ENCODE assay signal across 21 cellular contexts in genomic region chr13:109152311-109152820, GRCh38.
DNase-seq lines count a peak whose midpoint lies in the region; ATAC-seq and TF ChIP-seq lines count a peak whose summit lies in the region.
"Had no signal": no experiment of that assay in that cellular context is flagged by ENCODE, and none has a peak within 500 bp of the region (broad histone marks: within the 10 kb centered on the region; RNA-seq: fewer than 3 reads in every experiment).

No MANE protein-coding gene starts in this region.

- no peak overlapping the region for H3K4me2 ChIP-seq in neural progenitor cell
- H3K4me2 ChIP-seq: BLaER1 treated with 17β-estradiol and CSF1 and Interleukin-3, amounts not matched to agents 10 nM and 100 nM had no signal

- TF ChIP-seq CTCF in A673 (conservative IDR thresholded peaks at IDR 0.05; ENCODE audit: low read depth, low read length) (no peak), RWPE2 (IDR thresholded peaks at IDR 0.05; ENCODE audit: poor library complexity, severe bottlenecking) (no peak), fibroblast of villous mesenchyme (IDR thresholded peaks at IDR 0.05; ENCODE audit: insufficient read depth, low read depth, low read length) (no peak), neural progenitor cell (IDR thresholded peaks at IDR 0.05) (no peak), chondrocyte (IDR thresholded peaks at IDR 0.05) (no peak)

- no peaks in the 10 kb centered on the region for H3K27me3 ChIP-seq in A673 (replicated peaks; ENCODE audit: insufficient read depth, low read depth, low read length, poor library complexity)
- H3K27me3 ChIP-seq in RWPE2 (ENCODE audit: insufficient read depth, poor library complexity, severe bottlenecking): no peaks in the 10 kb centered on the region
- H3K27me3 ChIP-seq in neural progenitor cell: no peaks in the 10 kb centered on the region
- H3K27me3 ChIP-seq: BLaER1 treated with 17β-estradiol and CSF1 and Interleukin-3, amounts not matched to agents 10 nM and 100 nM had no signal

- peaks cover 7% of the 10 kb centered on the region for H3K9me3 Mint-ChIP-seq in neural progenitor cell
- H3K9me3 Mint-ChIP-seq in chondrocyte (ENCODE audit: low read depth): no peaks in the 10 kb centered on the region
- H3K9me3 Mint-ChIP-seq in effector memory CD8-positive, alpha-beta T cell: peaks cover 6 to 10% of the 10 kb centered on the region in 2 donors
- H3K9me3 Mint-ChIP-seq: CD4-positive, alpha-beta T cell had no signal

- ATAC-seq in RWPE2 (ENCODE audit: low read depth): no peak
- no peak for ATAC-seq in effector memory CD8-positive, alpha-beta T cell (replicated peaks)

- H3K27ac Mint-ChIP-seq in neural progenitor cell (peak overlapping the region; percentile 42), chondrocyte (ENCODE audit: unreplicated experiment) (no peak overlapping the region)
- H3K27ac Mint-ChIP-seq in effector memory CD8-positive, alpha-beta T cell: no peak overlapping the region
- H3K27ac Mint-ChIP-seq: CD4-positive, alpha-beta T cell had no signal

- H3K4me1 Mint-ChIP-seq in neural progenitor cell (peaks cover 66% of the 10 kb centered on the region), chondrocyte (ENCODE audit: low read depth) (peaks cover 67% of the 10 kb centered on the region)
- no peaks in the 10 kb centered on the region for H3K4me1 Mint-ChIP-seq in effector memory CD8-positive, alpha-beta T cell (ENCODE audit: low read depth in 2 of 2)

- peaks cover 3% of the 10 kb centered on the region for H3K36me3 Mint-ChIP-seq in neural progenitor cell
- no peaks in the 10 kb centered on the region for H3K36me3 Mint-ChIP-seq in chondrocyte (ENCODE audit: low read depth)
- no peaks in the 10 kb centered on the region for H3K36me3 Mint-ChIP-seq in effector memory CD8-positive, alpha-beta T cell (ENCODE audit: insufficient read depth)

- H4K20me1 ChIP-seq in neural progenitor cell (ENCODE audit: low read depth): no peaks in the 10 kb centered on the region
- H4K20me1 ChIP-seq: BLaER1 treated with 17β-estradiol and CSF1 and Interleukin-3, amounts not matched to agents 10 nM and 100 nM had no signal

- intact Hi-C loops in A673 (cut with micrococcal nuclease; ENCODE audit: unreplicated experiment): loop anchor here (2.0 to 5.0 kb wide), 2 partner anchors 56 to 120 kb away; no protein-coding TSS in a partner anchor

- H3K4me3 Mint-ChIP-seq in neural progenitor cell (no peak overlapping the region), chondrocyte (ENCODE audit: unreplicated experiment) (no peak overlapping the region)
- H3K4me3 Mint-ChIP-seq in effector memory CD8-positive, alpha-beta T cell: no peak overlapping the region
- H3K4me3 Mint-ChIP-seq: CD4-positive, alpha-beta T cell had no signal

- H3K36me3 ChIP-seq in A673 (ENCODE audit: insufficient read depth, low read length, poor library complexity, severe bottlenecking) (no peaks in the 10 kb centered on the region), RWPE2 (ENCODE audit: low read depth) (no peaks in the 10 kb centered on the region), neural progenitor cell (no peaks in the 10 kb centered on the region)
- H3K36me3 ChIP-seq: BLaER1 treated with 17β-estradiol and CSF1 and Interleukin-3, amounts not matched to agents 10 nM and 100 nM had no signal

- H3K27ac ChIP-seq in A673 (ENCODE audit: low read depth, low read length, poor library complexity, severe bottlenecking) (peak overlapping the region; percentile 70), RWPE2 (ENCODE audit: poor library complexity, severe bottlenecking) (peak overlapping the region; percentile 100), neural progenitor cell (no peak overlapping the region)
- H3K27ac ChIP-seq: BLaER1 treated with 17β-estradiol and CSF1 and Interleukin-3, amounts not matched to agents 10 nM and 100 nM had no signal

- BruUV-seq in A673 (replicated peaks; lab: Mats Ljungman, UMichigan): no TSS peak

- H3K9me3 ChIP-seq in A673 (ENCODE audit: low read depth, low read length, poor library complexity, severe bottlenecking): no peaks in the 10 kb centered on the region
- no peaks in the 10 kb centered on the region for H3K9me3 ChIP-seq in RWPE2 (ENCODE audit: severe bottlenecking)
- no peaks in the 10 kb centered on the region for H3K9me3 ChIP-seq in neural progenitor cell (ENCODE audit: low read depth)

- no peak overlapping the region for H3K9ac ChIP-seq in neural progenitor cell
- H3K9ac ChIP-seq: BLaER1 treated with 17β-estradiol and CSF1 and Interleukin-3, amounts not matched to agents 10 nM and 100 nM had no signal

- H3K4me3 ChIP-seq in A673 (ENCODE audit: low read depth, low read length, poor library complexity, severe bottlenecking) (no peak overlapping the region), RWPE2 (ENCODE audit: severe bottlenecking) (no peak overlapping the region), fibroblast of villous mesenchyme (ENCODE audit: low read depth, low read length) (no peak overlapping the region), neural progenitor cell (no peak overlapping the region)
- H3K4me3 ChIP-seq: BLaER1 treated with 17β-estradiol and CSF1 and Interleukin-3, amounts not matched to agents 10 nM and 100 nM had no signal

- POLR2A ChIA-PET in A673 (lab: Charles Lee; ENCODE audit: low non-redundant PET): interaction anchor here (0.6 to 0.7 kb wide), 3 partner anchors 10 to 56 kb away, joined by 3 read pairs; no protein-coding TSS in a partner anchor

- peak; percentile 81 for DNase-seq in A673 (ENCODE audit: low spot score)
- DNase-seq in RWPE2 (ENCODE audit: low spot score): no peak
- DNase-seq in fibroblast of villous mesenchyme (ENCODE audit: low read depth): peak; percentile 79
- no peak for DNase-seq in neural progenitor cell (ENCODE audit: low spot score)
- DNase-seq in chondrocyte (ENCODE audit: low spot score): no peak
- no peak for DNase-seq in effector memory CD8-positive, alpha-beta T cell
- no peak for DNase-seq in midbrain (lab: John Stamatoyannopoulos, UW)
- no peak for DNase-seq in LoVo (ENCODE audit: low spot score)
- DNase-seq: AML-193; CD4-positive, alpha-beta T cell; KBM-7; MM.1S; NCI-H1048; NCI-H1417 treated with DMSO at 0.1 percent for 48 hours; NCI-H1694 treated with DMSO at 0.1 percent for 48 hours; NCI-H2081; NCI-H2171; NCI-H226; NCI-H510A; NCI-H69 had no signal

- no peaks in the 10 kb centered on the region for H3F3A ChIP-seq in neural progenitor cell (ENCODE audit: low read depth)

- CTCF ChIA-PET in A673 (lab: Charles Lee): no interaction called here

- no peak overlapping the region for H2AFZ ChIP-seq in neural progenitor cell (replicated peaks)

- H3K27me3 Mint-ChIP-seq in neural progenitor cell (ENCODE audit: insufficient read depth, low read depth) (peaks cover 9% of the 10 kb centered on the region), chondrocyte (ENCODE audit: low read depth) (no peaks in the 10 kb centered on the region)
- H3K27me3 Mint-ChIP-seq in effector memory CD8-positive, alpha-beta T cell: peaks cover 0 to 11% of the 10 kb centered on the region in 2 donors

- peaks cover 87% of the 10 kb centered on the region for H3K4me1 ChIP-seq in A673 (ENCODE audit: insufficient read depth, low read length, poor library complexity, severe bottlenecking)
- H3K4me1 ChIP-seq in RWPE2 (ENCODE audit: insufficient read depth, poor library complexity, severe bottlenecking): peaks cover 67% of the 10 kb centered on the region
- H3K4me1 ChIP-seq in neural progenitor cell: peaks cover 53% of the 10 kb centered on the region

- no peaks in the 10 kb centered on the region for H3K79me2 ChIP-seq in neural progenitor cell (ENCODE audit: low read depth)

Comparison
In these comparisons a context has a peak if more than half of its experiments do, and no peak if none do; other contexts are left out.
1. DNase-seq: peak in A673 (single experiment) and fibroblast of villous mesenchyme (single experiment); none in RWPE2 (single experiment), neural progenitor cell (single experiment), chondrocyte (single experiment), effector memory CD8-positive, alpha-beta T cell (0 of 3), midbrain (single experiment) and LoVo (single experiment).